In the genomic region with DNA sequence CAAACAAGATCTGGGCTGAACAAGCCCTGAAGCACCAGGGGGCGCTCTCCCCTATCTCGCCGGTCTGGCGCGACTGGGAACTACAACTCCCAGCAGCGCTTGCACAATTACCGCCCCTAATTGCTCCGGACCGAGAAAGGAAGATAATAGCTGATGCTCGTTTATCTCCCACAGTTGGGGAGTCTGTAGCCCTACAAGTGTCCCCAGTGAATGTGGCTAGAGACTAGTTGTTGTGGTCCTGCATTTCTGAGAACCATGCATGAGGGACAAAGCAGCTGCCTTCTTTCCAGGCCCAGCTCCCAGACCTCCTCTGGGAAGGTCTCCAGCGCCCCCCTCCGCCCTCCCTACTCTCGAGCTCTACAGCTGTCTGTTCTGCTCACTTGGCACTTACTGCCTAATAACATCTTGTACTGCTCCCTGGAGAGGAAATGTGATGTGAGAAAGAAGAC, we compare ENCODE assay signal across 1 cellular context.
TF ChIP-seq lines count a peak whose summit lies in the region.

No MANE protein-coding gene starts in this region.

TF ChIP-seq in HepG2, 621 proteins besides CTCF, POLR2A, EP300 and RAD21 (continued from another document and continues in another):
- TF ChIP-seq PITX1 (CRISPR knock-in tag; IDR thresholded peaks at IDR 0.05) (peak; percentile 31; the same call in 1 of the 2 replicates), ZNF883 (CRISPR knock-in tag; IDR thresholded peaks at IDR 0.05; ENCODE audit: not compliant biosample characterization) (no peak), XBP1 (CRISPR knock-in tag; IDR thresholded peaks at IDR 0.05) (no peak), KLF9 (CRISPR knock-in tag; IDR thresholded peaks at IDR 0.05; ENCODE audit: low read depth) (no peak), GTF3A (CRISPR knock-in tag; conservative IDR thresholded peaks at IDR 0.05) (no peak), POLR2G (IDR thresholded peaks at IDR 0.05; ENCODE audit: low read depth, low read length) (no peak), NONO (IDR thresholded peaks at IDR 0.05) (no peak), NONO (CRISPR knock-in tag; conservative IDR thresholded peaks at IDR 0.05) (no peak), KAT7 (CRISPR knock-in tag; IDR thresholded peaks at IDR 0.05; ENCODE audit: borderline replicate concordance) (no peak), YEATS2 (CRISPR knock-in tag; IDR thresholded peaks at IDR 0.05; ENCODE audit: borderline replicate concordance) (no peak), ZFY (CRISPR knock-in tag; IDR thresholded peaks at IDR 0.05) (peak; percentile 80), DMAP1 (CRISPR knock-in tag; IDR thresholded peaks at IDR 0.05) (no peak), ZNF790 (CRISPR knock-in tag; IDR thresholded peaks at IDR 0.05; ENCODE audit: borderline replicate concordance) (no peak), HNRNPH1 (optimal IDR thresholded peaks at IDR 0.05; ENCODE audit: low read depth, low read length) (no peak), PRPF4 (IDR thresholded peaks at IDR 0.05; ENCODE audit: low read depth, low read length, poor library complexity, severe bottlenecking) (no peak), FOXJ3 (CRISPR knock-in tag; IDR thresholded peaks at IDR 0.05; ENCODE audit: borderline replicate concordance) (no peak), CEBPG (CRISPR knock-in tag; IDR thresholded peaks at IDR 0.05) (peak; percentile 89), ESRRA (CRISPR knock-in tag; IDR thresholded peaks at IDR 0.05; ENCODE audit: low read depth) (no peak), SP140L (CRISPR knock-in tag; IDR thresholded peaks at IDR 0.05; ENCODE audit: borderline replicate concordance) (no peak), YEATS4 (CRISPR knock-in tag; IDR thresholded peaks at IDR 0.05; ENCODE audit: borderline replicate concordance) (no peak), ETS1 (CRISPR knock-in tag; IDR thresholded peaks at IDR 0.05) (no peak), ZNF367 (CRISPR knock-in tag; IDR thresholded peaks at IDR 0.05; ENCODE audit: borderline replicate concordance) (no peak), MTF2 (CRISPR knock-in tag; IDR thresholded peaks at IDR 0.05; ENCODE audit: borderline replicate concordance) (no peak), BORCS8-MEF2B (CRISPR knock-in tag; IDR thresholded peaks at IDR 0.05) (no peak), PHF5A (CRISPR knock-in tag; IDR thresholded peaks at IDR 0.05; ENCODE audit: low read depth, unreplicated experiment) (no peak), AGO2 (optimal IDR thresholded peaks at IDR 0.05; ENCODE audit: low read depth, low read length) (no peak), ZNF616 (CRISPR knock-in tag; IDR thresholded peaks at IDR 0.05; ENCODE audit: low read depth) (no peak), KAT8 (CRISPR knock-in tag; IDR thresholded peaks at IDR 0.05) (peak; percentile 41; the same call in 1 of the 2 replicates), CREM (IDR thresholded peaks at IDR 0.05) (peak; percentile 52; the same call in 1 of the 2 replicates), CREM (CRISPR knock-in tag; IDR thresholded peaks at IDR 0.05) (no peak), ZNF782 (CRISPR knock-in tag; IDR thresholded peaks at IDR 0.05; ENCODE audit: borderline replicate concordance) (peak; percentile 41; the same call in 1 of the 2 replicates), ZNF451 (CRISPR knock-in tag; IDR thresholded peaks at IDR 0.05) (0 out of 2 replicates have a peak, but pooled peaks have one; percentile 40), MED13 (CRISPR knock-in tag; IDR thresholded peaks at IDR 0.05) (no peak), ZNF589 (CRISPR knock-in tag; conservative IDR thresholded peaks at IDR 0.05) (no peak), HOXA5 (CRISPR knock-in tag; IDR thresholded peaks at IDR 0.05) (no peak), ZNF235 (CRISPR knock-in tag; IDR thresholded peaks at IDR 0.05; ENCODE audit: borderline replicate concordance) (0 out of 2 replicates have a peak, but pooled peaks have one; percentile 64), SMAD3 (CRISPR knock-in tag; IDR thresholded peaks at IDR 0.05) (0 out of 2 replicates have a peak, but pooled peaks have one; percentile 36), ZNF101 (CRISPR knock-in tag; IDR thresholded peaks at IDR 0.05; ENCODE audit: borderline replicate concordance, low read depth) (no peak), FOXA3 (CRISPR knock-in tag; IDR thresholded peaks at IDR 0.05) (no peak)
- TF ChIP-seq, protein P1, sequence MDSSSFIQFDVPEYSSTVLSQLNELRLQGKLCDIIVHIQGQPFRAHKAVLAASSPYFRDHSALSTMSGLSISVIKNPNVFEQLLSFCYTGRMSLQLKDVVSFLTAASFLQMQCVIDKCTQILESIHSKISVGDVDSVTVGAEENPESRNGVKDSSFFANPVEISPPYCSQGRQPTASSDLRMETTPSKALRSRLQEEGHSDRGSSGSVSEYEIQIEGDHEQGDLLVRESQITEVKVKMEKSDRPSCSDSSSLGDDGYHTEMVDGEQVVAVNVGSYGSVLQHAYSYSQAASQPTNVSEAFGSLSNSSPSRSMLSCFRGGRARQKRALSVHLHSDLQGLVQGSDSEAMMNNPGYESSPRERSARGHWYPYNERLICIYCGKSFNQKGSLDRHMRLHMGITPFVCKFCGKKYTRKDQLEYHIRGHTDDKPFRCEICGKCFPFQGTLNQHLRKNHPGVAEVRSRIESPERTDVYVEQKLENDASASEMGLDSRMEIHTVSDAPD (CRISPR knock-in tag; IDR thresholded peaks at IDR 0.05), result no peak
- TF ChIP-seq, protein P2, sequence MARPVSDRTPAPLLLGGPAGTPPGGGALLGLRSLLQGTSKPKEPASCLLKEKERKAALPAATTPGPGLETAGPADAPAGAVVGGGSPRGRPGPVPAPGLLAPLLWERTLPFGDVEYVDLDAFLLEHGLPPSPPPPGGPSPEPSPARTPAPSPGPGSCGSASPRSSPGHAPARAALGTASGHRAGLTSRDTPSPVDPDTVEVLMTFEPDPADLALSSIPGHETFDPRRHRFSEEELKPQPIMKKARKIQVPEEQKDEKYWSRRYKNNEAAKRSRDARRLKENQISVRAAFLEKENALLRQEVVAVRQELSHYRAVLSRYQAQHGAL (CRISPR knock-in tag; IDR thresholded peaks at IDR 0.05; ENCODE audit: not compliant biosample characterization), result no peak
- TF ChIP-seq, protein P3, sequence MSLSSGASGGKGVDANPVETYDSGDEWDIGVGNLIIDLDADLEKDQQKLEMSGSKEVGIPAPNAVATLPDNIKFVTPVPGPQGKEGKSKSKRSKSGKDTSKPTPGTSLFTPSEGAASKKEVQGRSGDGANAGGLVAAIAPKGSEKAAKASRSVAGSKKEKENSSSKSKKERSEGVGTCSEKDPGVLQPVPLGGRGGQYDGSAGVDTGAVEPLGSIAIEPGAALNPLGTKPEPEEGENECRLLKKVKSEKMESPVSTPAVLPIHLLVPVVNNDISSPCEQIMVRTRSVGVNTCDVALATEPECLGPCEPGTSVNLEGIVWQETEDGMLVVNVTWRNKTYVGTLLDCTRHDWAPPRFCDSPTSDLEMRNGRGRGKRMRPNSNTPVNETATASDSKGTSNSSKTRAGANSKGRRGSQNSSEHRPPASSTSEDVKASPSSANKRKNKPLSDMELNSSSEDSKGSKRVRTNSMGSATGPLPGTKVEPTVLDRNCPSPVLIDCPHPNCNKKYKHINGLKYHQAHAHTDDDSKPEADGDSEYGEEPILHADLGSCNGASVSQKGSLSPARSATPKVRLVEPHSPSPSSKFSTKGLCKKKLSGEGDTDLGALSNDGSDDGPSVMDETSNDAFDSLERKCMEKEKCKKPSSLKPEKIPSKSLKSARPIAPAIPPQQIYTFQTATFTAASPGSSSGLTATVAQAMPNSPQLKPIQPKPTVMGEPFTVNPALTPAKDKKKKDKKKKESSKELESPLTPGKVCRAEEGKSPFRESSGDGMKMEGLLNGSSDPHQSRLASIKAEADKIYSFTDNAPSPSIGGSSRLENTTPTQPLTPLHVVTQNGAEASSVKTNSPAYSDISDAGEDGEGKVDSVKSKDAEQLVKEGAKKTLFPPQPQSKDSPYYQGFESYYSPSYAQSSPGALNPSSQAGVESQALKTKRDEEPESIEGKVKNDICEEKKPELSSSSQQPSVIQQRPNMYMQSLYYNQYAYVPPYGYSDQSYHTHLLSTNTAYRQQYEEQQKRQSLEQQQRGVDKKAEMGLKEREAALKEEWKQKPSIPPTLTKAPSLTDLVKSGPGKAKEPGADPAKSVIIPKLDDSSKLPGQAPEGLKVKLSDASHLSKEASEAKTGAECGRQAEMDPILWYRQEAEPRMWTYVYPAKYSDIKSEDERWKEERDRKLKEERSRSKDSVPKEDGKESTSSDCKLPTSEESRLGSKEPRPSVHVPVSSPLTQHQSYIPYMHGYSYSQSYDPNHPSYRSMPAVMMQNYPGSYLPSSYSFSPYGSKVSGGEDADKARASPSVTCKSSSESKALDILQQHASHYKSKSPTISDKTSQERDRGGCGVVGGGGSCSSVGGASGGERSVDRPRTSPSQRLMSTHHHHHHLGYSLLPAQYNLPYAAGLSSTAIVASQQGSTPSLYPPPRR (CRISPR knock-in tag; IDR thresholded peaks at IDR 0.05; ENCODE audit: borderline replicate concordance), result no peak
- TF ChIP-seq, protein P4, sequence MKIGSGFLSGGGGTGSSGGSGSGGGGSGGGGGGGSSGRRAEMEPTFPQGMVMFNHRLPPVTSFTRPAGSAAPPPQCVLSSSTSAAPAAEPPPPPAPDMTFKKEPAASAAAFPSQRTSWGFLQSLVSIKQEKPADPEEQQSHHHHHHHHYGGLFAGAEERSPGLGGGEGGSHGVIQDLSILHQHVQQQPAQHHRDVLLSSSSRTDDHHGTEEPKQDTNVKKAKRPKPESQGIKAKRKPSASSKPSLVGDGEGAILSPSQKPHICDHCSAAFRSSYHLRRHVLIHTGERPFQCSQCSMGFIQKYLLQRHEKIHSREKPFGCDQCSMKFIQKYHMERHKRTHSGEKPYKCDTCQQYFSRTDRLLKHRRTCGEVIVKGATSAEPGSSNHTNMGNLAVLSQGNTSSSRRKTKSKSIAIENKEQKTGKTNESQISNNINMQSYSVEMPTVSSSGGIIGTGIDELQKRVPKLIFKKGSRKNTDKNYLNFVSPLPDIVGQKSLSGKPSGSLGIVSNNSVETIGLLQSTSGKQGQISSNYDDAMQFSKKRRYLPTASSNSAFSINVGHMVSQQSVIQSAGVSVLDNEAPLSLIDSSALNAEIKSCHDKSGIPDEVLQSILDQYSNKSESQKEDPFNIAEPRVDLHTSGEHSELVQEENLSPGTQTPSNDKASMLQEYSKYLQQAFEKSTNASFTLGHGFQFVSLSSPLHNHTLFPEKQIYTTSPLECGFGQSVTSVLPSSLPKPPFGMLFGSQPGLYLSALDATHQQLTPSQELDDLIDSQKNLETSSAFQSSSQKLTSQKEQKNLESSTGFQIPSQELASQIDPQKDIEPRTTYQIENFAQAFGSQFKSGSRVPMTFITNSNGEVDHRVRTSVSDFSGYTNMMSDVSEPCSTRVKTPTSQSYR (CRISPR knock-in tag; IDR thresholded peaks at IDR 0.05; ENCODE audit: borderline replicate concordance), result no peak
- TF ChIP-seq, protein P5, sequence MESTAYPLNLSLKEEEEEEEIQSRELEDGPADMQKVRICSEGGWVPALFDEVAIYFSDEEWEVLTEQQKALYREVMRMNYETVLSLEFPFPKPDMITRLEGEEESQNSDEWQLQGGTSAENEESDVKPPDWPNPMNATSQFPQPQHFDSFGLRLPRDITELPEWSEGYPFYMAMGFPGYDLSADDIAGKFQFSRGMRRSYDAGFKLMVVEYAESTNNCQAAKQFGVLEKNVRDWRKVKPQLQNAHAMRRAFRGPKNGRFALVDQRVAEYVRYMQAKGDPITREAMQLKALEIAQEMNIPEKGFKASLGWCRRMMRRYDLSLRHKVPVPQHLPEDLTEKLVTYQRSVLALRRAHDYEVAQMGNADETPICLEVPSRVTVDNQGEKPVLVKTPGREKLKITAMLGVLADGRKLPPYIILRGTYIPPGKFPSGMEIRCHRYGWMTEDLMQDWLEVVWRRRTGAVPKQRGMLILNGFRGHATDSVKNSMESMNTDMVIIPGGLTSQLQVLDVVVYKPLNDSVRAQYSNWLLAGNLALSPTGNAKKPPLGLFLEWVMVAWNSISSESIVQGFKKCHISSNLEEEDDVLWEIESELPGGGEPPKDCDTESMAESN (CRISPR knock-in tag; conservative IDR thresholded peaks at IDR 0.05), result 0 out of 2 replicates have a peak, but pooled peaks have one; percentile 44
- TF ChIP-seq, protein P6, sequence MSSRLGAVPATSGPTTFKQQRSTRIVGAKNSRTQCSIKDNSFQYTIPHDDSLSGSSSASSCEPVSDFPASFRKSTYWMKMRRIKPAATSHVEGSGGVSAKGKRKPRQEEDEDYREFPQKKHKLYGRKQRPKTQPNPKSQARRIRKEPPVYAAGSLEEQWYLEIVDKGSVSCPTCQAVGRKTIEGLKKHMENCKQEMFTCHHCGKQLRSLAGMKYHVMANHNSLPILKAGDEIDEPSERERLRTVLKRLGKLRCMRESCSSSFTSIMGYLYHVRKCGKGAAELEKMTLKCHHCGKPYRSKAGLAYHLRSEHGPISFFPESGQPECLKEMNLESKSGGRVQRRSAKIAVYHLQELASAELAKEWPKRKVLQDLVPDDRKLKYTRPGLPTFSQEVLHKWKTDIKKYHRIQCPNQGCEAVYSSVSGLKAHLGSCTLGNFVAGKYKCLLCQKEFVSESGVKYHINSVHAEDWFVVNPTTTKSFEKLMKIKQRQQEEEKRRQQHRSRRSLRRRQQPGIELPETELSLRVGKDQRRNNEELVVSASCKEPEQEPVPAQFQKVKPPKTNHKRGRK (CRISPR knock-in tag; IDR thresholded peaks at IDR 0.05), result no peak
- TF ChIP-seq, protein P7, sequence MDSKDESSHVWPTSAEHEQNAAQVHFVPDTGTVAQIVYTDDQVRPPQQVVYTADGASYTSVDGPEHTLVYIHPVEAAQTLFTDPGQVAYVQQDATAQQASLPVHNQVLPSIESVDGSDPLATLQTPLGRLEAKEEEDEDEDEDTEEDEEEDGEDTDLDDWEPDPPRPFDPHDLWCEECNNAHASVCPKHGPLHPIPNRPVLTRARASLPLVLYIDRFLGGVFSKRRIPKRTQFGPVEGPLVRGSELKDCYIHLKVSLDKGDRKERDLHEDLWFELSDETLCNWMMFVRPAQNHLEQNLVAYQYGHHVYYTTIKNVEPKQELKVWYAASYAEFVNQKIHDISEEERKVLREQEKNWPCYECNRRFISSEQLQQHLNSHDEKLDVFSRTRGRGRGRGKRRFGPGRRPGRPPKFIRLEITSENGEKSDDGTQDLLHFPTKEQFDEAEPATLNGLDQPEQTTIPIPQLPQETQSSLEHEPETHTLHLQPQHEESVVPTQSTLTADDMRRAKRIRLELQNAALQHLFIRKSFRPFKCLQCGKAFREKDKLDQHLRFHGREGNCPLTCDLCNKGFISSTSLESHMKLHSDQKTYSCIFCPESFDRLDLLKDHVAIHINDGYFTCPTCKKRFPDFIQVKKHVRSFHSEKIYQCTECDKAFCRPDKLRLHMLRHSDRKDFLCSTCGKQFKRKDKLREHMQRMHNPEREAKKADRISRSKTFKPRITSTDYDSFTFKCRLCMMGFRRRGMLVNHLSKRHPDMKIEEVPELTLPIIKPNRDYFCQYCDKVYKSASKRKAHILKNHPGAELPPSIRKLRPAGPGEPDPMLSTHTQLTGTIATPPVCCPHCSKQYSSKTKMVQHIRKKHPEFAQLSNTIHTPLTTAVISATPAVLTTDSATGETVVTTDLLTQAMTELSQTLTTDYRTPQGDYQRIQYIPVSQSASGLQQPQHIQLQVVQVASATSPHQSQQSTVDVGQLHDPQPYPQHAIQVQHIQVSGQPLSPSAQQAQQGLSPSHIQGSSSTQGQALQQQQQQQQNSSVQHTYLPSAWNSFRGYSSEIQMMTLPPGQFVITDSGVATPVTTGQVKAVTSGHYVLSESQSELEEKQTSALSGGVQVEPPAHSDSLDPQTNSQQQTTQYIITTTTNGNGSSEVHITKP (CRISPR knock-in tag; IDR thresholded peaks at IDR 0.05; ENCODE audit: low read depth), result 0 out of 2 replicates have a peak, but pooled peaks have one; percentile 47
